ENCODE assay signal across 30 cellular contexts in genomic region chr5:10116594-10116993, GRCh38.
"Had no signal": no experiment of that assay in that cellular context is flagged by ENCODE, and none has a peak within 500 bp of the region (broad histone marks: within the 10 kb centered on the region; RNA-seq: fewer than 3 reads in every experiment).

No MANE protein-coding gene starts in this region.

- H3K27ac Mint-ChIP-seq: naive thymus-derived CD4-positive, alpha-beta T cell; natural killer cell; nephron; progenitor cell of endocrine pancreas; stimulated activated memory B cell treated with anti-CD40 and anti-IgM and Interleukin-4, amounts not matched to agents 10 μg/mL and 1 μg/mL and 100 μg/mL, for 72 hours; type B pancreatic cell had no signal

- H3K4me3 ChIP-seq: ovary, psoas muscle, right lobe of liver, sigmoid colon, suprapubic skin, testis, tibial artery, transverse colon, upper lobe of right lung, uterus had no signal

- H3K27me3 Mint-ChIP-seq: type B pancreatic cell had no signal

- H2AFZ ChIP-seq: parathyroid adenoma had no signal

- H3K27ac ChIP-seq: neutrophil, ovary, parathyroid adenoma, psoas muscle, right lobe of liver, sigmoid colon, suprapubic skin, testis, tibial artery, transverse colon, upper lobe of right lung, uterus had no signal

- H3K9me3 ChIP-seq: neutrophil, ovary, psoas muscle, right lobe of liver, sigmoid colon, suprapubic skin, testis, transverse colon, upper lobe of right lung, uterus had no signal

- H3K79me2 ChIP-seq: parathyroid adenoma had no signal

- DNase-seq: naive thymus-derived CD4-positive, alpha-beta T cell; natural killer cell; nucleus accumbens; ovary; posterior cingulate gyrus; psoas muscle; right cardiac atrium; right lobe of liver; sigmoid colon; small intestine; stimulated activated CD4-positive, alpha-beta T cell treated with anti-CD3 and anti-CD28 coated beads, Interleukin-15, amount 100 ng/mL, for 24 hours; stimulated activated CD4-positive, alpha-beta T cell treated with anti-CD3 and anti-CD28 coated beads, Interleukin-2, amount 100 ng/mL, for 24 hours; stimulated activated CD4-positive, alpha-beta T cell treated with anti-CD3 and anti-CD28 coated beads, Interleukin-2, amount 100 ng/mL, for 48 hours; stimulated activated CD4-positive, alpha-beta T cell treated with anti-CD3 and anti-CD28 coated beads, Interleukin-4, amount 100 ng/mL, for 24 hours; stimulated activated naive CD4-positive, alpha-beta T cell; stimulated activated naive CD8-positive, alpha-beta T cell treated with anti-CD3 and anti-CD28 coated beads, Interleukin-15, amount 100 ng/mL, for 72 hours; stimulated activated naive CD8-positive, alpha-beta T cell treated with anti-CD3 and anti-CD28 coated beads, Interleukin-15, Interleukin-2, amounts not matched to agents 100 U/mL and 50 U/mL, for 24 hours; substantia nigra; testis; tibial artery; transverse colon; upper lobe of right lung; uterus had no signal

- H3K36me3 ChIP-seq: neutrophil, ovary, right lobe of liver, sigmoid colon, suprapubic skin, tibial artery, transverse colon, upper lobe of right lung, uterus had no signal

- H3K9ac ChIP-seq: parathyroid adenoma had no signal

- H3K27me3 ChIP-seq: neutrophil, ovary, right lobe of liver, sigmoid colon, suprapubic skin, testis, tibial artery, transverse colon, upper lobe of right lung, uterus had no signal

- H3K4me1 ChIP-seq: parathyroid adenoma, psoas muscle, right lobe of liver, suprapubic skin, testis, tibial artery, transverse colon, upper lobe of right lung, uterus had no signal

- H3K4me3 Mint-ChIP-seq: naive thymus-derived CD4-positive, alpha-beta T cell; natural killer cell; nephron; stimulated activated memory B cell treated with anti-CD40 and anti-IgM and Interleukin-4, amounts not matched to agents 10 μg/mL and 1 μg/mL and 100 μg/mL, for 72 hours; stimulated activated naive CD8-positive, alpha-beta T cell treated with anti-CD3 and anti-CD28 coated beads, Interleukin-15, amount 100 ng/mL, for 72 hours; type B pancreatic cell had no signal

- H3K4me1 Mint-ChIP-seq: naive thymus-derived CD4-positive, alpha-beta T cell; natural killer cell; nephron; stimulated activated memory B cell treated with anti-CD40 and anti-IgM and Interleukin-4, amounts not matched to agents 10 μg/mL and 1 μg/mL and 100 μg/mL, for 72 hours; stimulated activated naive CD8-positive, alpha-beta T cell treated with anti-CD3 and anti-CD28 coated beads, Interleukin-15, amount 100 ng/mL, for 72 hours had no signal

- H3K36me3 Mint-ChIP-seq: naive thymus-derived CD4-positive, alpha-beta T cell; natural killer cell; stimulated activated memory B cell treated with anti-CD40 and anti-IgM and Interleukin-4, amounts not matched to agents 10 μg/mL and 1 μg/mL and 100 μg/mL, for 72 hours; type B pancreatic cell had no signal

- H3K9me3 Mint-ChIP-seq: natural killer cell; stimulated activated memory B cell treated with anti-CD40 and anti-IgM and Interleukin-4, amounts not matched to agents 10 μg/mL and 1 μg/mL and 100 μg/mL, for 72 hours; stimulated activated naive CD8-positive, alpha-beta T cell treated with anti-CD3 and anti-CD28 coated beads, Interleukin-15, amount 100 ng/mL, for 72 hours had no signal
